In the genomic region with DNA sequence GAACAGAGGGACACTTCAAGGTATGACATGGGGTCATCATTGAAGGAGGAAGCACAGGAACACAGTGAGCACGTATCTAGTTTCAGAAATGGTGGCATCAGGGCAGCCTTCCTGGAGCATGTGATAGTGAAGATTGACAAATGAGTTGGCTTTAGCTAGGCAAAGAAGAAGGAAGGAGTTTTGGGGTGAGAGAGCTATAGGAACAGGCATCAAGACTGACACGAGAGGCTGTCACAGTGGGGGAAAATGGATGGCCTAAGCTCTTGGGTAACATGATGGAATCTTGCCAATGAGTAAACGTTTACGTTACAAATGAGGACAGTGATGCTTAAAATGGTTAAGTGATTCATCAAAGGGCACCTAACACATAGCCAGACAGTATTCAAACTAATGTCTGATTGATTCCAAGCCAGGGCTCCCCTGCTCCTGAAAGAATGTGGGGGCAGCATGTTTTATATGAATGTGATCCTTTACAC, we compare ENCODE assay signal across 9 cellular contexts. TPM values are rescaled to one million over a fixed set of nuclear protein-coding genes. Genes with fewer than 3 reads are reported as not detected.
A peak's percentile ranks its signal among the peaks of the same experiment; 100 is the strongest.
DNase-seq lines count a peak whose midpoint lies in the region; ATAC-seq and TF ChIP-seq lines count a peak whose summit lies in the region.
"Had no signal": no experiment of that assay in that cellular context is flagged by ENCODE, and none has a peak within 500 bp of the region (broad histone marks: within the 10 kb centered on the region; RNA-seq: fewer than 3 reads in every experiment).

No MANE protein-coding gene starts in this region.

- H3K4me1 Mint-ChIP-seq in CD14-positive monocyte = peaks cover 35% of the 10 kb centered on the region
- H3K4me1 Mint-ChIP-seq in activated naive CD4-positive, alpha-beta T cell treated with anti-CD3 and anti-CD28 coated beads, Interleukin-2, amount 10 ng/mL, durations not matched to agents 7 days and 5 days = peaks cover 63% of the 10 kb centered on the region

- TF ChIP-seq CTCF in CD14-positive monocyte (IDR thresholded peaks at IDR 0.05) = no peak

- peaks cover 6 to 8% of the 10 kb centered on the region in 2 donors for H3K36me3 Mint-ChIP-seq in CD14-positive monocyte
- peaks cover 17% of the 10 kb centered on the region for H3K36me3 Mint-ChIP-seq in activated naive CD4-positive, alpha-beta T cell treated with anti-CD3 and anti-CD28 coated beads, Interleukin-2, amount 10 ng/mL, durations not matched to agents 7 days and 5 days

- peak overlapping the region; percentile 46 to 82 (median 78) for H3K27ac Mint-ChIP-seq in CD14-positive monocyte
- H3K27ac Mint-ChIP-seq in activated naive CD4-positive, alpha-beta T cell treated with anti-CD3 and anti-CD28 coated beads, Interleukin-2, amount 10 ng/mL, durations not matched to agents 7 days and 5 days = peak overlapping the region; percentile 75

- H3K27me3 Mint-ChIP-seq in CD14-positive monocyte (ENCODE audit: low read depth in 3 of 3) = peaks cover 0 to 2% (median 0%) of the 10 kb centered on the region in 3 donors
- no peaks in the 10 kb centered on the region for H3K27me3 Mint-ChIP-seq in activated naive CD4-positive, alpha-beta T cell treated with anti-CD3 and anti-CD28 coated beads, Interleukin-2, amount 10 ng/mL, durations not matched to agents 7 days and 5 days

- CTCF ChIA-PET in activated naive CD4-positive, alpha-beta T cell treated with anti-CD3 and anti-CD28 coated beads, Interleukin-2, amount 10 ng/mL, durations not matched to agents 7 days and 5 days (lab: Charles Lee) = interaction anchor here (1.3 to 9.8 kb wide), 9 partner anchors 9 to 612 kb away, joined by 4 to 201 read pairs (median 26); partner anchors contain the start of gene P2RY14

- peak; percentile 55 for DNase-seq in CD14-positive monocyte (ENCODE audit: low spot score)
- DNase-seq in HuH-7.5 (ENCODE audit: low spot score) = peak; percentile 7
- no peak for DNase-seq in activated naive CD4-positive, alpha-beta T cell treated with anti-CD3 and anti-CD28 coated beads, Interleukin-2, amount 10 ng/mL, durations not matched to agents 7 days and 5 days
- DNase-seq in kidney tubule cell (ENCODE audit: low spot score) = peak; percentile 85
- DNase-seq: NCI-H187 treated with DMSO at 0.1 percent for 48 hours had no signal

- intact Hi-C loops in CD14-positive monocyte (cut with micrococcal nuclease) = loop anchor here (2.0 to 5.0 kb wide), 2 partner anchors 57 to 59 kb away; no protein-coding TSS in a partner anchor

- peaks cover 6 to 15% (median 9%) of the 10 kb centered on the region in 7 donors for H3K9me3 Mint-ChIP-seq in CD14-positive monocyte
- H3K9me3 Mint-ChIP-seq in activated naive CD4-positive, alpha-beta T cell treated with anti-CD3 and anti-CD28 coated beads, Interleukin-2, amount 10 ng/mL, durations not matched to agents 7 days and 5 days = peaks cover 16% of the 10 kb centered on the region

- no peak overlapping the region for H3K4me3 Mint-ChIP-seq in CD14-positive monocyte
- H3K4me3 Mint-ChIP-seq in activated naive CD4-positive, alpha-beta T cell treated with anti-CD3 and anti-CD28 coated beads, Interleukin-2, amount 10 ng/mL, durations not matched to agents 7 days and 5 days = no peak overlapping the region

- ATAC-seq in GM21825 (IDR thresholded peaks at IDR 0.05; ENCODE audit: unreplicated experiment) (no peak), GM19351 (IDR thresholded peaks at IDR 0.05; ENCODE audit: unreplicated experiment) (no peak), HG03045 (IDR thresholded peaks at IDR 0.05; ENCODE audit: unreplicated experiment) (no peak), GM19455 (IDR thresholded peaks at IDR 0.05; ENCODE audit: unreplicated experiment) (no peak)

RNA-seq across cellular contexts. Expression of gene GPR171, which starts 23.1 kb away (rescaled TPM):
- under 1 TPM in 1 of 2 donors, not detected in 1; 0.20 TPM for polyA plus RNA-seq in CD14-positive monocyte

RNA-seq across cellular contexts. Expression of gene P2RY14, which starts 52.2 kb away (rescaled TPM):
- polyA plus RNA-seq in CD14-positive monocyte = under 1 TPM; 0.50 to 0.67 TPM
